Comparison of ENCODE assay signal across 26 cellular contexts in genomic region chrX:107902721-107903120, GRCh38.
"Had no signal": no experiment of that assay in that cellular context is flagged by ENCODE, and none has a peak within 500 bp of the region (broad histone marks: within the 10 kb centered on the region; RNA-seq: fewer than 3 reads in every experiment).

No MANE protein-coding gene starts in this region.

- ATAC-seq: activated CD4-positive, alpha-beta T cell treated with anti-CD3 and anti-CD28 coated beads for 36 hours; activated CD8-positive, alpha-beta memory T cell treated with anti-CD3 and anti-CD28 coated beads, Interleukin-2, amount 10 ng/mL, durations not matched to agents 7 days and 5 days; activated CD8-positive, alpha-beta T cell treated with anti-CD3 and anti-CD28 coated beads, Interleukin-2, amount 10 ng/mL, durations not matched to agents 7 days and 5 days; activated naive CD4-positive, alpha-beta T cell treated with anti-CD3 and anti-CD28 coated beads, Interleukin-2, amount 50 U/mL, for 72 hours; effector memory CD8-positive, alpha-beta T cell; gastroesophageal sphincter; heart right ventricle had no signal

- DNase-seq: activated CD4-positive, alpha-beta memory T cell treated with anti-CD3 and anti-CD28 coated beads for 36 hours; activated CD4-positive, alpha-beta T cell treated with anti-CD3 and anti-CD28 coated beads for 36 hours; activated CD4-positive, alpha-beta T cell treated with anti-CD3 and anti-CD28 coated beads, Interleukin-2, amount 10 ng/mL, durations not matched to agents 24 days and 14 days; activated CD4-positive, CD25-positive, alpha-beta regulatory T cell; activated CD4-positive, CD25-positive, alpha-beta regulatory T cell treated with anti-CD3 and anti-CD28 coated beads, Interleukin-2, amount 50 U/mL, for 72 hours; activated CD8-positive, alpha-beta memory T cell treated with anti-CD3 and anti-CD28 coated beads, Interleukin-2, amount 10 ng/mL, durations not matched to agents 7 days and 5 days; activated CD8-positive, alpha-beta memory T cell treated with anti-CD3 and anti-CD28 coated beads, Interleukin-2, amount 50 U/mL, for 4 hours; activated CD8-positive, alpha-beta T cell treated with anti-CD3 and anti-CD28 coated beads, Interleukin-2, amount 10 ng/mL, durations not matched to agents 7 days and 5 days; activated gamma-delta T cell; activated naive CD4-positive, alpha-beta T cell; activated naive CD4-positive, alpha-beta T cell treated with anti-CD3 and anti-CD28 coated beads, Interleukin-2, amount 10 ng/mL, durations not matched to agents 7 days and 5 days; activated naive CD8-positive, alpha-beta T cell treated with anti-CD3 and anti-CD28 coated beads, Interleukin-2, amount 10 ng/mL, durations not matched to agents 7 days and 5 days; activated T-cell treated with anti-CD3 and anti-CD28 coated beads, Interleukin-2, amount 50 U/mL, for 1 hour; activated T-cell treated with anti-CD3 and anti-CD28 coated beads, Interleukin-2, amount 50 U/mL, for 48 hours; effector CD4-positive, alpha-beta T cell; effector memory CD8-positive, alpha-beta T cell; esophagus squamous epithelium; foreskin melanocyte; heart right ventricle; T-helper 2 cell had no signal

- H3K4me1 ChIP-seq: ascending aorta, breast epithelium, esophagus squamous epithelium, gastroesophageal sphincter, heart right ventricle had no signal

- H3K4me3 ChIP-seq: ascending aorta, breast epithelium, coronary artery, esophagus squamous epithelium, gastroesophageal sphincter, heart right ventricle had no signal

- H3K9me3 ChIP-seq: ascending aorta, esophagus squamous epithelium, gastroesophageal sphincter had no signal

- H3K27ac ChIP-seq: ascending aorta, breast epithelium, coronary artery, epithelial cell of prostate, esophagus squamous epithelium, gastroesophageal sphincter, heart right ventricle had no signal

- H3K27me3 ChIP-seq: ascending aorta, esophagus squamous epithelium, gastroesophageal sphincter had no signal

- H3K36me3 ChIP-seq: breast epithelium had no signal
